Comparison of ENCODE assay signal across 12 cellular contexts in the genomic region with DNA sequence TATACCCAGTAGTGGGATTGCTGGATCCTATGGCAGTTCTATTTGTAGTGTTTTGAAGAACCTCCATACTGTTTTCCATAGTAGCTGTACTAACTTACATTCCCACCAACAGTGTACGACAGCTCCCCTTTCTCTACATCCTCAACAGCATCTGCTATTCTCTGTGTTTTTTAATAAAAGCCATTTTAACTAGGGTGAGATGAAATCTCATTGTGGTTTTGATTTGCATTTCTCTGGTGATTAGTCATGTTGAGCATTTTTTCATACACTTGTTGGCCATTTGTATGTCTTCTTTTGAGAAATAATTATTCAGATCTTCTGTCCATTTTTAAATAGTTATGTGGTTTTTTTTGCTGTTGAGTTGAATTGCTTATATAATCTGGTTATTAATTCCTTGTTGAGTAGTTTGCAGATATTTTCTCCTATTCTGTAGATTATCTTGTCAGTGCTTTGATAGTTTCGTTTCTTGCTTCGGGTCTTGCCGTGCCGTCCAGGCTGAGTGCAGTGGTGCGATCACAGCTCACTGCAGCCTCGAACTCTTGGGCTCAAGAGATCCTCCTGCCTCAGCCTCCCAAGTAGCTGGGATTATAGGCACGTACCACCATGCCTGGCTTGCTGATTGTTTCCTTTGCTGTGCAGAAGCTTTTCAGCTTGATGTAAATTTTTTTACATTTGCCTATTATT. TPM values are rescaled to one million over a fixed set of nuclear protein-coding genes. Genes with fewer than 3 reads are reported as not detected.
A peak's percentile ranks its signal among the peaks of the same experiment; 100 is the strongest.
DNase-seq lines count a peak whose midpoint lies in the region; ATAC-seq, FAIRE-seq and TF ChIP-seq lines count a peak whose summit lies in the region.
"Had no signal": no experiment of that assay in that cellular context is flagged by ENCODE, and none has a peak within 500 bp of the region (broad histone marks: within the 10 kb centered on the region; RNA-seq: fewer than 3 reads in every experiment).

No MANE protein-coding gene starts in this region.

- peak; percentile 26 for FAIRE-seq in GM12891 (lab: Jason Lieb, UNC)

- TF ChIP-seq POLR2A in GM12891 (IDR thresholded peaks at IDR 0.05; ENCODE audit: low read depth, low read length) = no peak

- no peak for TF ChIP-seq CTCF in fibroblast of the aortic adventitia (IDR thresholded peaks at IDR 0.05; ENCODE audit: insufficient read depth, low read length)

- ATAC-seq in GM19468 (IDR thresholded peaks at IDR 0.05; ENCODE audit: extremely low read depth, unreplicated experiment) = peak; percentile 43
- peak; percentile 58 for ATAC-seq in HG03565 (IDR thresholded peaks at IDR 0.05; ENCODE audit: unreplicated experiment)
- ATAC-seq in GM18868 (IDR thresholded peaks at IDR 0.05; ENCODE audit: unreplicated experiment) = no peak
- ATAC-seq: mucosa of descending colon had no signal

- DNase-seq in GM12891 (ENCODE audit: insufficient read length, low spot score) (no peak), fibroblast of the aortic adventitia (ENCODE audit: low read depth) (peak; percentile 7), NCI-H446 (lab: John Stamatoyannopoulos, UW) (no peak), NCI-H1092 (lab: John Stamatoyannopoulos, UW) (no peak), NCI-H1694 (lab: John Stamatoyannopoulos, UW) (no peak)
- DNase-seq: activated gamma-delta T cell; effector CD8-positive, alpha-beta T cell; mucosa of descending colon; sigmoid colon had no signal

- H3K4me3 ChIP-seq in fibroblast of the aortic adventitia (ENCODE audit: low read depth, low read length) = no peak overlapping the region
- H3K4me3 ChIP-seq: mucosa of descending colon, sigmoid colon had no signal

TF ChIP-seq in GM12891, 5 proteins besides CTCF, POLR2A, EP300 and RAD21:
- no peak for TF ChIP-seq POU2F2 (IDR thresholded peaks at IDR 0.05; ENCODE audit: low read depth, low read length)
- no peak for TF ChIP-seq PAX5 (IDR thresholded peaks at IDR 0.05; ENCODE audit: insufficient read depth, low read length, severe bottlenecking)
- TF ChIP-seq TAF1 (IDR thresholded peaks at IDR 0.05; ENCODE audit: low read depth, low read length) = no peak
- no peak for TF ChIP-seq POLR2AphosphoS5 (IDR thresholded peaks at IDR 0.05; ENCODE audit: low read depth, low read length)
- TF ChIP-seq SPI1 (IDR thresholded peaks at IDR 0.05; ENCODE audit: low read depth, low read length) = no peak

RNA-seq across cellular contexts. Expression of a gene that starts 12.0 kb away (rescaled TPM):
- 24.2 TPM for polyA plus RNA-seq in GM12891 (2012; ENCODE audit: low read depth, missing spikeins)
- total RNA-seq in fibroblast of the aortic adventitia (ENCODE audit: low replicate concordance) = 19.0 and 25.4 TPM in 2 replicates

RNA-seq across cellular contexts. Expression of a gene that starts 18.4 kb away (rescaled TPM):
- 0.49 TPM for polyA plus RNA-seq in GM12891 (2012; ENCODE audit: low read depth, missing spikeins)
- total RNA-seq in fibroblast of the aortic adventitia (ENCODE audit: low replicate concordance) = 0.18 and 0.82 TPM in 2 replicates

RNA-seq across cellular contexts. Expression of a gene that starts 26.9 kb away (rescaled TPM):
- polyA plus RNA-seq in GM12891 (2012; ENCODE audit: low read depth, missing spikeins) = 5.3 TPM
- 4.9 and 5.4 TPM in 2 replicates for total RNA-seq in fibroblast of the aortic adventitia (ENCODE audit: low replicate concordance)

RNA-seq across cellular contexts. Expression of a gene that starts 32.8 kb away (rescaled TPM):
- polyA plus RNA-seq in GM12891 (2012; ENCODE audit: low read depth, missing spikeins) = 71.8 TPM
- total RNA-seq in fibroblast of the aortic adventitia (ENCODE audit: low replicate concordance) = 33.0 and 47.3 TPM in 2 replicates

RNA-seq across cellular contexts. Expression of a gene that starts 47.8 kb away (rescaled TPM):
- 0.22 TPM for polyA plus RNA-seq in GM12891 (2012; ENCODE audit: low read depth, missing spikeins)
- total RNA-seq in fibroblast of the aortic adventitia (ENCODE audit: low replicate concordance) = 1.6 and 13.5 TPM in 2 replicates
